13 cellular contexts compared by ENCODE assay signal in genomic region chr9:131724678-131725077, GRCh38. TPM values are rescaled to one million over a fixed set of nuclear protein-coding genes. Genes with fewer than 3 reads are reported as not detected.
DNase-seq lines count a peak whose midpoint lies in the region; ATAC-seq, FAIRE-seq and TF ChIP-seq lines count a peak whose summit lies in the region.
"Had no signal": no experiment of that assay in that cellular context is flagged by ENCODE, and none has a peak within 500 bp of the region (broad histone marks: within the 10 kb centered on the region; RNA-seq: fewer than 3 reads in every experiment).

No MANE protein-coding gene starts in this region.

- WGBS in GM23248 (ENCODE audit: low coverage in 1 of 2, low lambda C conversion rate in 2 of 2, missing lambda C conversion rate in 2 of 2), 2 experiments: 87 to 96% methylated on average over 2 of the region's 2 CpGs

- peak; percentile 15 for FAIRE-seq in endothelial cell of umbilical vein (lab: Jason Lieb, UNC)
- FAIRE-seq: HTR-8/SVneo had no signal

- DNase-seq in GM12864 (ENCODE audit: low read depth): no peak
- no peak for DNase-seq in endothelial cell of umbilical vein (ENCODE audit: low read depth, low spot score)
- no peak for DNase-seq in COR-L47 (lab: John Stamatoyannopoulos, UW)
- no peak for DNase-seq in GM23248
- no peak for DNase-seq in EL
- DNase-seq: cortex of kidney, hypothalamus, thyroid gland had no signal

- H3K4me1 ChIP-seq in BLaER1 treated with 17β-estradiol and CSF1 and Interleukin-3, amounts not matched to agents 10 nM and 100 nM: peaks cover 90 to 99% (median 96%) of the 10 kb centered on the region in 10 experiments
- H3K4me1 ChIP-seq in endothelial cell of umbilical vein (ENCODE audit: control insufficient read depth, extremely low read depth, insufficient read depth, low read length) (peaks cover 25% of the 10 kb centered on the region), GM23248 (ENCODE audit: insufficient read depth) (peaks cover 23% of the 10 kb centered on the region)
- H3K4me1 ChIP-seq: prostate gland had no signal

- TF ChIP-seq POLR2A in endothelial cell of umbilical vein (IDR thresholded peaks at IDR 0.05; ENCODE audit: low read depth, low read length): no peak

- CTCF ChIA-PET in endothelial cell of umbilical vein (lab: Charles Lee): interaction anchor here (0.6 to 2.1 kb wide), 2 partner anchors 9 to 577 kb away, joined by 3 to 5 read pairs; no protein-coding TSS in a partner anchor

- no peak for TF ChIP-seq CTCF in GM12864 (IDR thresholded peaks at IDR 0.05; ENCODE audit: low read depth, low read length, missing control alignments)
- TF ChIP-seq CTCF in SU-DHL-6 (IDR thresholded peaks at IDR 0.05; ENCODE audit: insufficient read depth, low read length, poor library complexity, severe bottlenecking): no peak
- no peak for TF ChIP-seq CTCF in endothelial cell of umbilical vein (IDR thresholded peaks at IDR 0.05; ENCODE audit: extremely low read depth in 1 of 2, insufficient read depth in 1 of 2, low read depth in 1 of 2, low read length in 2 of 2)

- H3K27me3 ChIP-seq in BLaER1 treated with 17β-estradiol and CSF1 and Interleukin-3, amounts not matched to agents 10 nM and 100 nM: no peaks in the 10 kb centered on the region
- H3K27me3 ChIP-seq in SU-DHL-6 (ENCODE audit: low read length) (no peaks in the 10 kb centered on the region), endothelial cell of umbilical vein (ENCODE audit: control insufficient read depth in 2 of 2, insufficient read depth in 2 of 2, low read length in 2 of 2) (no peaks in the 10 kb centered on the region), GM23248 (replicated peaks; ENCODE audit: insufficient read depth) (no peaks in the 10 kb centered on the region)
- H3K27me3 ChIP-seq: thyroid gland had no signal

- no peak for ATAC-seq in GM18519 (IDR thresholded peaks at IDR 0.05; ENCODE audit: low FRiP score, unreplicated experiment)

- intact Hi-C loops in endothelial cell of umbilical vein (cut with micrococcal nuclease): no loop called here

- BruUV-seq in endothelial cell of umbilical vein (replicated peaks; lab: Mats Ljungman, UMichigan): no TSS peak

- in situ Hi-C loops in GM23248 (cut with MboI): loop anchor here (25.0 kb wide), 1 partner anchor 362 kb away; no protein-coding TSS in a partner anchor

- peaks cover 71% of the 10 kb centered on the region for H3K79me2 ChIP-seq in SU-DHL-6 (ENCODE audit: insufficient read depth, low read length)
- peaks cover 91% of the 10 kb centered on the region for H3K79me2 ChIP-seq in endothelial cell of umbilical vein (ENCODE audit: control insufficient read depth, insufficient read depth, low read length)
- H3K79me2 ChIP-seq in GM23248 (ENCODE audit: insufficient read depth): peaks cover 94% of the 10 kb centered on the region

- H3K9ac ChIP-seq in BLaER1 treated with 17β-estradiol and CSF1 and Interleukin-3, amounts not matched to agents 10 nM and 100 nM: peak overlapping the region; percentile 30 to 88 (median 82); a peak in 20 of 22 replicates
- H3K9ac ChIP-seq in SU-DHL-6 (ENCODE audit: low read length) (peak overlapping the region; percentile 29; the same call in 1 of the 2 replicates), endothelial cell of umbilical vein (replicated peaks; ENCODE audit: extremely low read depth, insufficient read depth, low read length) (no peak overlapping the region), GM23248 (no peak overlapping the region)

- H3K36me3 ChIP-seq in BLaER1 treated with 17β-estradiol and CSF1 and Interleukin-3, amounts not matched to agents 10 nM and 100 nM: peaks cover 30 to 46% (median 38%) of the 10 kb centered on the region in 11 experiments; a peak in 21 of 22 replicates
- peaks cover 3% of the 10 kb centered on the region; the same call in 1 of the 2 replicates for H3K36me3 ChIP-seq in SU-DHL-6 (ENCODE audit: low read length)
- peaks cover 0 to 3% of the 10 kb centered on the region in 2 experiments for H3K36me3 ChIP-seq in endothelial cell of umbilical vein (ENCODE audit: control insufficient read depth in 2 of 2, extremely low read depth in 1 of 2, insufficient read depth in 2 of 2, low read length in 2 of 2)
- no peaks in the 10 kb centered on the region for H3K36me3 ChIP-seq in GM23248 (ENCODE audit: low read depth)
- H3K36me3 ChIP-seq: prostate gland, thyroid gland had no signal

- peaks cover 0 to 25% (median 12%) of the 10 kb centered on the region in 11 experiments; a peak in 9 of 22 replicates for H3K9me3 ChIP-seq in BLaER1 treated with 17β-estradiol and CSF1 and Interleukin-3, amounts not matched to agents 10 nM and 100 nM (replicated peaks in 1 of 11)
- no peaks in the 10 kb centered on the region for H3K9me3 ChIP-seq in SU-DHL-6 (ENCODE audit: insufficient read depth, low read length)
- no peaks in the 10 kb centered on the region for H3K9me3 ChIP-seq in endothelial cell of umbilical vein (replicated peaks; ENCODE audit: control insufficient read depth, insufficient read depth, low read length)
- H3K9me3 ChIP-seq in GM23248 (ENCODE audit: low read depth): no peaks in the 10 kb centered on the region
- H3K9me3 ChIP-seq: prostate gland, thyroid gland had no signal

- peak overlapping the region in 10 of 11 experiments; percentile 65 to 98 (median 94); a peak in 21 of 22 replicates for H3K27ac ChIP-seq in BLaER1 treated with 17β-estradiol and CSF1 and Interleukin-3, amounts not matched to agents 10 nM and 100 nM
- H3K27ac ChIP-seq in SU-DHL-6 (ENCODE audit: low read depth, low read length): peak overlapping the region; percentile 99
- no peak overlapping the region for H3K27ac ChIP-seq in endothelial cell of umbilical vein (ENCODE audit: insufficient read depth, low read depth, low read length)
- no peak overlapping the region for H3K27ac ChIP-seq in GM23248
- H3K27ac ChIP-seq: prostate gland, thyroid gland had no signal

- H3K9me1 ChIP-seq in endothelial cell of umbilical vein (replicated peaks; ENCODE audit: control insufficient read depth, extremely low read depth, insufficient read depth, low read length): no peaks in the 10 kb centered on the region

- H3K4me2 ChIP-seq in BLaER1 treated with 17β-estradiol and CSF1 and Interleukin-3, amounts not matched to agents 10 nM and 100 nM: peak overlapping the region; percentile 86 to 99 (median 96)
- H3K4me2 ChIP-seq in SU-DHL-6 (ENCODE audit: low read depth, low read length, poor library complexity, severe bottlenecking) (peak overlapping the region; percentile 72), endothelial cell of umbilical vein (ENCODE audit: insufficient read depth, low read length) (no peak overlapping the region), GM23248 (ENCODE audit: unreplicated experiment) (no peak overlapping the region)

- H3K9me2 ChIP-seq in SU-DHL-6 (replicated peaks; ENCODE audit: insufficient read depth, low read length) (no peaks in the 10 kb centered on the region), GM23248 (ENCODE audit: insufficient read depth) (no peaks in the 10 kb centered on the region)

- peaks cover 68% of the 10 kb centered on the region for H3F3A ChIP-seq in SU-DHL-6 (ENCODE audit: insufficient read depth)
- peaks cover 22% of the 10 kb centered on the region for H3F3A ChIP-seq in GM23248 (ENCODE audit: insufficient read depth)

- H2AFZ ChIP-seq in SU-DHL-6 (ENCODE audit: low read depth, low read length, severe bottlenecking): no peak overlapping the region
- no peak overlapping the region for H2AFZ ChIP-seq in endothelial cell of umbilical vein (ENCODE audit: low read depth, low read length)
- no peak overlapping the region for H2AFZ ChIP-seq in GM23248

- peak overlapping the region in 6 of 10 experiments; percentile 3 to 52 (median 48); a peak in 12 of 20 replicates for H3K4me3 ChIP-seq in BLaER1 treated with 17β-estradiol and CSF1 and Interleukin-3, amounts not matched to agents 10 nM and 100 nM
- H3K4me3 ChIP-seq in GM12864 (ENCODE audit: low read depth, low read length) (peak overlapping the region; percentile 0; the same call in 1 of the 2 replicates), SU-DHL-6 (ENCODE audit: insufficient read depth, low read length, poor library complexity, severe bottlenecking) (no peak overlapping the region), endothelial cell of umbilical vein (replicated peaks in 1 of 3; ENCODE audit: insufficient read depth in 1 of 3, low read depth in 1 of 3, low read length in 3 of 3) (no peak overlapping the region), GM23248 (no peak overlapping the region)
- H3K4me3 ChIP-seq: prostate gland, thyroid gland had no signal

- peaks cover 0 to 80% (median 19%) of the 10 kb centered on the region in 11 experiments; a peak in 13 of 22 replicates for H4K20me1 ChIP-seq in BLaER1 treated with 17β-estradiol and CSF1 and Interleukin-3, amounts not matched to agents 10 nM and 100 nM
- H4K20me1 ChIP-seq in SU-DHL-6 (ENCODE audit: low read depth, low read length) (no peaks in the 10 kb centered on the region), endothelial cell of umbilical vein (replicated peaks; ENCODE audit: control insufficient read depth, extremely low read depth, insufficient read depth, low read length) (no peaks in the 10 kb centered on the region), GM23248 (ENCODE audit: insufficient read depth) (no peaks in the 10 kb centered on the region; the same call in 1 of the 2 replicates)

- POLR2A ChIA-PET in endothelial cell of umbilical vein (lab: Charles Lee): interaction anchor here (0.6 kb wide), 1 partner anchor 10 kb away, joined by 3 read pairs; no protein-coding TSS in a partner anchor

- dilution Hi-C loops in endothelial cell of umbilical vein (cut with MboI; ENCODE audit: extremely low pct_ligation_motif_present, low sequenced_read_pairs): no loop called here

TF ChIP-seq in endothelial cell of umbilical vein, 7 proteins besides CTCF, POLR2A, EP300 and RAD21 (continues in another document):
- TF ChIP-seq MYC (IDR thresholded peaks at IDR 0.05; ENCODE audit: low read depth, low read length): no peak
- no peak for TF ChIP-seq FOS (IDR thresholded peaks at IDR 0.05; ENCODE audit: borderline replicate concordance, insufficient read depth, low read length)
- TF ChIP-seq JUN (IDR thresholded peaks at IDR 0.05; ENCODE audit: borderline replicate concordance, insufficient read depth, insufficient read length, low read depth): no peak
- no peak for TF ChIP-seq GATA2 (IDR thresholded peaks at IDR 0.05; ENCODE audit: insufficient read depth, insufficient read length, low read depth, low read length)
- TF ChIP-seq EZH2 (IDR thresholded peaks at IDR 0.05; ENCODE audit: borderline replicate concordance, low read depth, low read length, severe bottlenecking): no peak

RNA-seq across cellular contexts. Expression of gene RAPGEF1, which starts 15.2 kb away (rescaled TPM):
- total RNA-seq in endothelial cell of umbilical vein: 124 TPM in 2 replicates
- polyA plus RNA-seq in endothelial cell of umbilical vein: 50.0 and 53.3 TPM in 2 replicates
- 51.0 and 57.8 TPM in 2 replicates for polyA plus RNA-seq in endothelial cell of umbilical vein (2011; cell fraction: cytosol; rRNA removed)
- polyA plus RNA-seq in endothelial cell of umbilical vein (2011; cell fraction: nucleus; rRNA removed): 75.3 and 79.7 TPM in 2 replicates
- 72.5 and 82.9 TPM in 2 replicates for polyA plus RNA-seq in endothelial cell of umbilical vein (2012)
- 50.3 and 57.7 TPM in 2 replicates for polyA minus RNA-seq in endothelial cell of umbilical vein
- 17.2 TPM for polyA minus RNA-seq in endothelial cell of umbilical vein (2011; cell fraction: cytosol; rRNA and poly(A)+ RNA removed)
- polyA minus RNA-seq in endothelial cell of umbilical vein (2011; cell fraction: nucleus; rRNA and poly(A)+ RNA removed): 35.9 and 37.0 TPM in 2 replicates
- 21.1 and 24.1 TPM in 2 replicates for total RNA-seq in GM23248 (2014; rRNA removed; shearing (Covaris generic))
- polyA plus RNA-seq in GM23248 (2016; fragmentation: Nextera tagmentation; extraction: Ambion mirVana): 3.3 and 3.4 TPM in 2 replicates

Comparison
In these comparisons a context has a peak if more than half of its experiments do, and no peak if none do; other contexts are left out.
1. H3K27ac ChIP-seq: peak in BLaER1 treated with 17β-estradiol and CSF1 and Interleukin-3, amounts not matched to agents 10 nM and 100 nM (10 of 11) and SU-DHL-6 (single experiment); none in endothelial cell of umbilical vein (single experiment) and GM23248 (single experiment).
2. H3K4me2 ChIP-seq: peak in BLaER1 treated with 17β-estradiol and CSF1 and Interleukin-3, amounts not matched to agents 10 nM and 100 nM (11 of 11) and SU-DHL-6 (single experiment); none in endothelial cell of umbilical vein (single experiment) and GM23248 (single experiment).
3. H3K4me3 ChIP-seq: peak in BLaER1 treated with 17β-estradiol and CSF1 and Interleukin-3, amounts not matched to agents 10 nM and 100 nM (6 of 10) and GM12864 (single experiment); none in SU-DHL-6 (single experiment), endothelial cell of umbilical vein (0 of 3) and GM23248 (single experiment).
4. H3K9ac ChIP-seq: peak in BLaER1 treated with 17β-estradiol and CSF1 and Interleukin-3, amounts not matched to agents 10 nM and 100 nM (11 of 11) and SU-DHL-6 (single experiment); none in endothelial cell of umbilical vein (single experiment) and GM23248 (single experiment).